1 cellular context compared by ENCODE assay signal in genomic region chr1:54406339-54407181, GRCh38.
TF ChIP-seq lines count a peak whose summit lies in the region.

Gene SSBP3, minus strand, starts transcription at chr1:54406394.

TF ChIP-seq in GM23338, 12 proteins besides CTCF, POLR2A, EP300 and RAD21 (continued from another document):
- TF ChIP-seq ZNF462 (CRISPR knock-in tag; IDR thresholded peaks at IDR 0.05) = no peak
- TF ChIP-seq ETS1 (IDR thresholded peaks at IDR 0.05) = no peak
- no peak for TF ChIP-seq EZH2phosphoT487 (IDR thresholded peaks at IDR 0.05; ENCODE audit: unreplicated experiment)
- TF ChIP-seq, protein P1, sequence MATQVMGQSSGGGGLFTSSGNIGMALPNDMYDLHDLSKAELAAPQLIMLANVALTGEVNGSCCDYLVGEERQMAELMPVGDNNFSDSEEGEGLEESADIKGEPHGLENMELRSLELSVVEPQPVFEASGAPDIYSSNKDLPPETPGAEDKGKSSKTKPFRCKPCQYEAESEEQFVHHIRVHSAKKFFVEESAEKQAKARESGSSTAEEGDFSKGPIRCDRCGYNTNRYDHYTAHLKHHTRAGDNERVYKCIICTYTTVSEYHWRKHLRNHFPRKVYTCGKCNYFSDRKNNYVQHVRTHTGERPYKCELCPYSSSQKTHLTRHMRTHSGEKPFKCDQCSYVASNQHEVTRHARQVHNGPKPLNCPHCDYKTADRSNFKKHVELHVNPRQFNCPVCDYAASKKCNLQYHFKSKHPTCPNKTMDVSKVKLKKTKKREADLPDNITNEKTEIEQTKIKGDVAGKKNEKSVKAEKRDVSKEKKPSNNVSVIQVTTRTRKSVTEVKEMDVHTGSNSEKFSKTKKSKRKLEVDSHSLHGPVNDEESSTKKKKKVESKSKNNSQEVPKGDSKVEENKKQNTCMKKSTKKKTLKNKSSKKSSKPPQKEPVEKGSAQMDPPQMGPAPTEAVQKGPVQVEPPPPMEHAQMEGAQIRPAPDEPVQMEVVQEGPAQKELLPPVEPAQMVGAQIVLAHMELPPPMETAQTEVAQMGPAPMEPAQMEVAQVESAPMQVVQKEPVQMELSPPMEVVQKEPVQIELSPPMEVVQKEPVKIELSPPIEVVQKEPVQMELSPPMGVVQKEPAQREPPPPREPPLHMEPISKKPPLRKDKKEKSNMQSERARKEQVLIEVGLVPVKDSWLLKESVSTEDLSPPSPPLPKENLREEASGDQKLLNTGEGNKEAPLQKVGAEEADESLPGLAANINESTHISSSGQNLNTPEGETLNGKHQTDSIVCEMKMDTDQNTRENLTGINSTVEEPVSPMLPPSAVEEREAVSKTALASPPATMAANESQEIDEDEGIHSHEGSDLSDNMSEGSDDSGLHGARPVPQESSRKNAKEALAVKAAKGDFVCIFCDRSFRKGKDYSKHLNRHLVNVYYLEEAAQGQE (IDR thresholded peaks at IDR 0.05; ENCODE audit: unreplicated experiment) = no peak
- TF ChIP-seq NANOG (IDR thresholded peaks at IDR 0.05; ENCODE audit: borderline replicate concordance) = no peak
- TF ChIP-seq STAT1 (IDR thresholded peaks at IDR 0.05; ENCODE audit: unreplicated experiment) = no peak
TF ChIP-seq in GM23338: peak in this region for 2.
